ENCODE assay signal across 33 cellular contexts in the genomic region with DNA sequence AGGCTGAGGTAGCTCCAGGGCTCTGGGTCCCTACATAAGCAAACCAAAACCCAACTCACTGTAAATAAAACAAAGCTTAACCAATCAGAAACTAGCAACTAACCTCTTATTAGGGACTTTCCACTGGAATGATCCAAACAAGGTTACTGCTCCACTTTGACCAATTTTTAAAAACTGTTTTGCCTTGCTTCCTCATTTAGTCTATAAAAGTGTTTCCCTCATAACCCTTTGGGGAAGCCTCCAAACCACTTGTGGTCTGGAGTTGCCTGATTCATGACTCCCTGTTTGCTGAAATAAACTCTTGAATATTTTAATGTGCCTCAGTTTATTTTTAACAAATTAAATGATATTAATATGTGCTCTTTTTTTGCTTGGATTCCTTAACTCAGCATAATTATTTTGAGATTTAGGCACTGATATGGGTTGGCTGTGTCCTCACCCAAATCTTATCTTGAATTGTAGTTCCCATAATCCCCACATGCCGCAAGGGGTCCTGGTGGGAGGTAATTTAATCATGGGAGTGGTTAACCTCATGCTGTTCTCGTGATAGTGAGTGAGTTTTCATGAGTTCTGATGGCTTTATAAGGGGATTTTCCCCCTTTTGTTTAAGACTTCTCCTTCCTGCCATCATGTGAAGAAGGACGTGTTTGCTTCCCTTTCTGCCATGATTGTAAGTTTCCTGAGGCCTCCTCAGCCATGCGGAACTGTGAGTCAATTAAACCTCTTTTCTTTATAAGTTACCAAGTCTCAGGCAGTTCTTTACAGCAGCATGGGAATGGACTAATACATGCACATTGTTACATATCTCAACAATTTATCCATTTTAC.
DNase-seq lines count a peak whose midpoint lies in the region; ATAC-seq, FAIRE-seq and TF ChIP-seq lines count a peak whose summit lies in the region.
"Had no signal": no experiment of that assay in that cellular context is flagged by ENCODE, and none has a peak within 500 bp of the region (broad histone marks: within the 10 kb centered on the region; RNA-seq: fewer than 3 reads in every experiment).

No MANE protein-coding gene starts in this region.

- WGBS in GM12878 (ENCODE audit: insufficient coverage, insufficient replicate concordance, low lambda C conversion rate, missing lambda C conversion rate): 56% methylated on average over 4 of the region's 4 CpGs
- WGBS in esophagus muscularis mucosa: 88% methylated on average over 4 of the region's 4 CpGs

- peaks cover 0 to 6% of the 10 kb centered on the region in 2 donors for H3K4me1 Mint-ChIP-seq in stimulated activated naive B cell treated with anti-CD40 and anti-IgM and Interleukin-4, amounts not matched to agents 10 μg/mL and 1 μg/mL and 100 μg/mL, for 72 hours

- H3K36me3 ChIP-seq in HEK293 (ENCODE audit: control insufficient read depth in 2 of 2, insufficient read depth in 1 of 2, low read length in 2 of 2): no peaks in the 10 kb centered on the region
- H3K36me3 ChIP-seq in GM12878 (ENCODE audit: control insufficient read depth in 2 of 2, insufficient read depth in 2 of 2, low read length in 1 of 2): no peaks in the 10 kb centered on the region
- H3K36me3 ChIP-seq in esophagus muscularis mucosa: no peaks in the 10 kb centered on the region
- H3K36me3 ChIP-seq: colonic mucosa, esophagus squamous epithelium, gastrocnemius medialis, left ventricle myocardium inferior, SJCRH30 had no signal

- no peak overlapping the region for H3K9ac ChIP-seq in GM12878 (ENCODE audit: control insufficient read depth, insufficient read depth, low read length)
- H3K9ac ChIP-seq: GM23248, parathyroid adenoma had no signal

- DNase-seq in NOMO-1 (lab: John Stamatoyannopoulos, UW; ENCODE audit: unreplicated experiment in 2 of 2) (peak; percentile 38 to 75), GM12878 (ENCODE audit: low read depth, low spot score) (no peak), Right ventricle myocardium superior (no peak), pons (ENCODE audit: low spot score) (no peak), esophagus muscularis mucosa (ENCODE audit: extremely low spot score) (no peak)
- DNase-seq in stimulated activated naive B cell treated with anti-CD40 and anti-IgM and Interleukin-4, amounts not matched to agents 10 μg/mL and 1 μg/mL and 100 μg/mL, for 72 hours: peak; percentile 17
- DNase-seq: activated CD4-positive, alpha-beta T cell treated with anti-CD3 and anti-CD28 coated beads for 4 hours; activated naive CD4-positive, alpha-beta T cell treated with anti-CD3 and anti-CD28 coated beads for 36 hours; activated T-cell treated with anti-CD3 and anti-CD28 coated beads, Interleukin-2, amount 50 U/mL, for 72 hours; amygdala; CD4-positive, alpha-beta T cell; colonic mucosa; effector memory CD8-positive, alpha-beta T cell; esophagus squamous epithelium; gastrocnemius medialis; GM23248; hypothalamus; left ventricle myocardium inferior; NCI-H2081 treated with DMSO at 0.1 percent for 48 hours; NCI-H446; NCI-H82; nephron progenitor cell; PC-9; right cardiac atrium; SJCRH30; stimulated activated CD4-positive, alpha-beta T cell treated with anti-CD3 and anti-CD28 coated beads, Interleukin-12 subunit alpha, Interleukin-12 subunit beta, amount 100 ng/mL, for 4 hours; stimulated activated CD4-positive, alpha-beta T cell treated with anti-CD3 and anti-CD28 coated beads, Interleukin-4, amount 100 ng/mL, for 24 hours; stimulated activated naive CD8-positive, alpha-beta T cell treated with anti-CD3 and anti-CD28 coated beads, Interleukin-15, Interleukin-2, amounts not matched to agents 100 U/mL and 50 U/mL, for 24 hours had no signal

- H3K27me3 ChIP-seq in GM12878 (replicated peaks in 1 of 2; ENCODE audit: control insufficient read depth in 2 of 2, insufficient read depth in 2 of 2, low read length in 1 of 2): no peaks in the 10 kb centered on the region
- H3K27me3 ChIP-seq in esophagus muscularis mucosa: no peaks in the 10 kb centered on the region
- H3K27me3 ChIP-seq: colonic mucosa, esophagus squamous epithelium, gastrocnemius medialis, SJCRH30 had no signal

- in situ Hi-C loops in GM12878 (cut with MboI): no loop called here

- H3K27ac ChIP-seq in HEK293 (ENCODE audit: extremely low read depth, low read depth, low read length) (no peak overlapping the region), GM12878 (ENCODE audit: control insufficient read depth, insufficient read depth) (no peak overlapping the region; the same call in 1 of the 2 replicates), esophagus muscularis mucosa (replicated peaks in 1 of 4) (no peak overlapping the region)
- H3K27ac ChIP-seq: colonic mucosa, esophagus squamous epithelium, gastrocnemius medialis, GM23248, left ventricle myocardium inferior, parathyroid adenoma, PC-9, SJCRH30 had no signal

- H3K4me3 ChIP-seq in HEK293 (ENCODE audit: low read depth, low read length) (no peak overlapping the region), GM12878 (no peak overlapping the region), esophagus muscularis mucosa (no peak overlapping the region)
- H3K4me3 ChIP-seq: colonic mucosa, esophagus squamous epithelium, gastrocnemius medialis, GM23248, left ventricle myocardium inferior, PC-9, SJCRH30 had no signal

- H3K4me1 ChIP-seq in HEK293 (ENCODE audit: control insufficient read depth, insufficient read depth, low read length) (no peaks in the 10 kb centered on the region), GM12878 (ENCODE audit: control insufficient read depth, insufficient read depth, low read length) (no peaks in the 10 kb centered on the region), esophagus muscularis mucosa (no peaks in the 10 kb centered on the region)
- H3K4me1 ChIP-seq: colonic mucosa, gastrocnemius medialis, left ventricle myocardium inferior, parathyroid adenoma had no signal

- ATAC-seq in GM12878: no peak; the same call in 2 of the 3 replicates
- peak; percentile 91 to 96 for ATAC-seq in stimulated activated naive B cell treated with anti-CD40 and anti-IgM and Interleukin-4, amounts not matched to agents 10 μg/mL and 1 μg/mL and 100 μg/mL, for 72 hours (replicated peaks)
- no peak for ATAC-seq in Right ventricle myocardium superior (ENCODE audit: poor library complexity)
- ATAC-seq: activated T-cell treated with anti-CD3 and anti-CD28 coated beads, Interleukin-2, amount 50 U/mL, for 72 hours; effector memory CD8-positive, alpha-beta T cell; gastrocnemius medialis; right cardiac atrium; stimulated activated naive CD8-positive, alpha-beta T cell treated with anti-CD3 and anti-CD28 coated beads, Interleukin-15, Interleukin-2, amounts not matched to agents 100 U/mL and 50 U/mL, for 24 hours had no signal

- H3K79me2 ChIP-seq in GM12878 (ENCODE audit: control insufficient read depth, insufficient read depth, low read length): no peaks in the 10 kb centered on the region
- H3K79me2 ChIP-seq: parathyroid adenoma had no signal

- TF ChIP-seq CTCF in HEK293 (tag by site-specific recombination; IDR thresholded peaks at IDR 0.05) (no peak), GM12878 (IDR thresholded peaks at IDR 0.05 in 2 of 3, conservative IDR thresholded peaks at IDR 0.05 in 1 of 3; ENCODE audit: control insufficient read depth in 2 of 3, extremely low read depth in 1 of 3, insufficient read depth in 1 of 3, low read depth in 3 of 3, low read length in 3 of 3) (no peak), esophagus muscularis mucosa (IDR thresholded peaks at IDR 0.05) (no peak)

- no peaks in the 10 kb centered on the region for H3K36me3 Mint-ChIP-seq in stimulated activated naive B cell treated with anti-CD40 and anti-IgM and Interleukin-4, amounts not matched to agents 10 μg/mL and 1 μg/mL and 100 μg/mL, for 72 hours

- no peaks in the 10 kb centered on the region for H4K20me1 ChIP-seq in GM12878 (ENCODE audit: control insufficient read depth, insufficient read depth)

- no peak for TF ChIP-seq EP300 in GM12878 (IDR thresholded peaks at IDR 0.05; ENCODE audit: borderline replicate concordance in 1 of 2, control insufficient read depth in 1 of 2, low read depth in 2 of 2, low read length in 2 of 2)
- TF ChIP-seq EP300 in esophagus muscularis mucosa (IDR thresholded peaks at IDR 0.05): no peak

- no peaks in the 10 kb centered on the region for H3K27me3 Mint-ChIP-seq in stimulated activated naive B cell treated with anti-CD40 and anti-IgM and Interleukin-4, amounts not matched to agents 10 μg/mL and 1 μg/mL and 100 μg/mL, for 72 hours
- H3K27me3 Mint-ChIP-seq: CD4-positive, alpha-beta T cell; effector memory CD8-positive, alpha-beta T cell had no signal

- SMC1A ChIA-PET in GM12878 (lab: Charles Lee; ENCODE audit: uncharacterized antibody, unreplicated experiment): interaction anchor here (1.6 kb wide), 1 partner anchor 16 kb away, joined by 4 read pairs; no protein-coding TSS in a partner anchor

- CTCF ChIA-PET in HEK293 (lab: Yijun Ruan, JAX) (no interaction called here), GM12878 (lab: Yijun Ruan, JAX) (no interaction called here)

- no peak for TF ChIP-seq RAD21 in GM12878 (IDR thresholded peaks at IDR 0.05; ENCODE audit: insufficient read depth, low read depth, low read length)

- BruUV-seq in GM12878 (replicated peaks; lab: Mats Ljungman, UMichigan): no TSS peak

- POLR2A ChIA-PET in HEK293 (lab: Yijun Ruan, JAX) (no interaction called here), GM12878 (lab: Charles Lee) (no interaction called here)

- peaks cover 0 to 5% of the 10 kb centered on the region in 2 donors for H3K9me3 Mint-ChIP-seq in stimulated activated naive B cell treated with anti-CD40 and anti-IgM and Interleukin-4, amounts not matched to agents 10 μg/mL and 1 μg/mL and 100 μg/mL, for 72 hours

- H3K4me3 Mint-ChIP-seq in stimulated activated naive B cell treated with anti-CD40 and anti-IgM and Interleukin-4, amounts not matched to agents 10 μg/mL and 1 μg/mL and 100 μg/mL, for 72 hours: no peak overlapping the region
- H3K4me3 Mint-ChIP-seq: activated naive CD4-positive, alpha-beta T cell treated with anti-CD3 and anti-CD28 coated beads for 36 hours; activated T-cell treated with anti-CD3 and anti-CD28 coated beads, Interleukin-2, amount 50 U/mL, for 72 hours; CD4-positive, alpha-beta T cell; effector memory CD8-positive, alpha-beta T cell; nephron progenitor cell; T-helper 1 cell treated with Interleukin-12 subunit alpha and Interleukin-12 subunit beta and Interleukin-4 antibody, amounts not matched to agents 30 μg/mL and 1 μg/mL, for 36 hours had no signal

- TF ChIP-seq POLR2A in GM12878 (IDR thresholded peaks at IDR 0.05; ENCODE audit: low read depth, low read length) (no peak), esophagus muscularis mucosa (IDR thresholded peaks at IDR 0.05; ENCODE audit: low read depth) (no peak)

- H3K27ac Mint-ChIP-seq in stimulated activated naive B cell treated with anti-CD40 and anti-IgM and Interleukin-4, amounts not matched to agents 10 μg/mL and 1 μg/mL and 100 μg/mL, for 72 hours: peak overlapping the region; percentile 31
- H3K27ac Mint-ChIP-seq: activated naive CD4-positive, alpha-beta T cell treated with anti-CD3 and anti-CD28 coated beads for 36 hours; activated T-cell treated with anti-CD3 and anti-CD28 coated beads, Interleukin-2, amount 50 U/mL, for 72 hours; CD4-positive, alpha-beta T cell; effector memory CD8-positive, alpha-beta T cell; nephron progenitor cell; T-helper 1 cell treated with Interleukin-12 subunit alpha and Interleukin-12 subunit beta and Interleukin-4 antibody, amounts not matched to agents 30 μg/mL and 1 μg/mL, for 36 hours had no signal

- intact Hi-C loops in GM12878 (cut with micrococcal nuclease; ENCODE audit: unreplicated experiment): no loop called here
- intact Hi-C loops in Right ventricle myocardium superior (cut with DNase I): no loop called here
- intact Hi-C loops in esophagus muscularis mucosa (cut with DNase I): no loop called here

- H2AFZ ChIP-seq in GM12878 (ENCODE audit: control insufficient read depth, low read depth, low read length): no peak overlapping the region
- H2AFZ ChIP-seq: GM23248, parathyroid adenoma, PC-9 had no signal

- no peaks in the 10 kb centered on the region for H3K9me3 ChIP-seq in HEK293 (ENCODE audit: control insufficient read depth, insufficient read depth, low read depth, low read length)
- peaks cover 5% of the 10 kb centered on the region for H3K9me3 ChIP-seq in GM12878 (replicated peaks; ENCODE audit: control insufficient read depth, insufficient read depth, low read length)
- no peaks in the 10 kb centered on the region for H3K9me3 ChIP-seq in esophagus muscularis mucosa
- H3K9me3 ChIP-seq: colonic mucosa, esophagus squamous epithelium, gastrocnemius medialis, SJCRH30 had no signal

- peak; percentile 7 for FAIRE-seq in GM12878 (lab: Jason Lieb, UNC)
- FAIRE-seq: bronchial epithelial cell, GM18507 had no signal

- RAD21 ChIA-PET in GM12878 (lab: Charles Lee; ENCODE audit: unreplicated experiment): no interaction called here

- H3K4me2 ChIP-seq in GM12878 (ENCODE audit: control insufficient read depth, insufficient read depth): no peak overlapping the region
- H3K4me2 ChIP-seq: PC-9 had no signal

Comparison
In these comparisons a context has a peak if more than half of its experiments do, and no peak if none do; other contexts are left out.
1. DNase-seq: peak in NOMO-1 (2 of 2) and stimulated activated naive B cell treated with anti-CD40 and anti-IgM and Interleukin-4, amounts not matched to agents 10 μg/mL and 1 μg/mL and 100 μg/mL, for 72 hours (single experiment); none in GM12878 (single experiment), Right ventricle myocardium superior (single experiment), pons (single experiment) and esophagus muscularis mucosa (single experiment).
2. ATAC-seq: peak in stimulated activated naive B cell treated with anti-CD40 and anti-IgM and Interleukin-4, amounts not matched to agents 10 μg/mL and 1 μg/mL and 100 μg/mL, for 72 hours (2 of 2); none in GM12878 (single experiment) and Right ventricle myocardium superior (single experiment).